ENCODE assay signal across 28 cellular contexts in genomic region chr4:160217352-160217751, GRCh38.
"Had no signal": no experiment of that assay in that cellular context is flagged by ENCODE, and none has a peak within 500 bp of the region (broad histone marks: within the 10 kb centered on the region; RNA-seq: fewer than 3 reads in every experiment).

No MANE protein-coding gene starts in this region.

- H3K9me3 ChIP-seq: colonic mucosa, gastrocnemius medialis, lower lobe of right lung had no signal

- H3K27ac ChIP-seq: colonic mucosa, epithelial cell of prostate, esophagus squamous epithelium, gastrocnemius medialis, heart right ventricle, left lung, lower lobe of right lung had no signal

- H3K27me3 Mint-ChIP-seq: dendritic cell treated with granulocyte-macrophage colony-stimulating factor and Interleukin-4, amounts not matched to agents 40 ng/mL and 50 ng/mL, for 4 days; effector memory CD8-positive, alpha-beta T cell; naive B cell had no signal

- H3K27me3 ChIP-seq: colonic mucosa, esophagus squamous epithelium, gastrocnemius medialis, heart right ventricle, left lung had no signal

- H3K36me3 Mint-ChIP-seq: naive B cell had no signal

- H3K36me3 ChIP-seq: colonic mucosa, esophagus squamous epithelium, gastrocnemius medialis, heart right ventricle, left lung, lower lobe of right lung had no signal

- H3K4me1 Mint-ChIP-seq: endodermal cell, naive B cell had no signal

- DNase-seq: colonic mucosa; cortex of kidney; effector CD8-positive, alpha-beta T cell; effector memory CD8-positive, alpha-beta T cell; endodermal cell; erythroblast; esophagus squamous epithelium; foreskin fibroblast; foreskin melanocyte; gastrocnemius medialis; glutamatergic neuron; head of caudate nucleus; heart right ventricle; hippocampal formation; left cardiac atrium; left lung; left ventricle myocardium superior; lower lobe of right lung; mesenchymal stem cell; mucosa of descending colon; naive B cell had no signal

- H3K4me3 ChIP-seq: colonic mucosa, esophagus squamous epithelium, gastrocnemius medialis, heart right ventricle, left lung, lower lobe of right lung, mucosa of descending colon had no signal

- H3K27ac Mint-ChIP-seq: dendritic cell treated with granulocyte-macrophage colony-stimulating factor and Interleukin-4, amounts not matched to agents 40 ng/mL and 50 ng/mL, for 4 days; effector memory CD8-positive, alpha-beta T cell; endodermal cell; mesothelial cell of epicardium; naive B cell had no signal

- ATAC-seq: effector memory CD8-positive, alpha-beta T cell; esophagus mucosa; gastrocnemius medialis; heart right ventricle; left cardiac atrium; left lung; left ventricle myocardium superior; lower lobe of right lung; mucosa of descending colon had no signal

- H3K4me1 ChIP-seq: colonic mucosa, esophagus squamous epithelium, gastrocnemius medialis, heart right ventricle, left lung, lower lobe of right lung had no signal

- FAIRE-seq: endometrium, islet of Langerhans, keratinocyte had no signal

- H3K4me3 Mint-ChIP-seq: dendritic cell treated with granulocyte-macrophage colony-stimulating factor and Interleukin-4, amounts not matched to agents 40 ng/mL and 50 ng/mL, for 4 days; effector memory CD8-positive, alpha-beta T cell; endodermal cell; mesothelial cell of epicardium; naive B cell had no signal
